Comparison of ENCODE assay signal across 18 cellular contexts in genomic region chr20:8740265-8740664, GRCh38.
DNase-seq lines count a peak whose midpoint lies in the region; ATAC-seq and TF ChIP-seq lines count a peak whose summit lies in the region.
"Had no signal": no experiment of that assay in that cellular context is flagged by ENCODE, and none has a peak within 500 bp of the region (broad histone marks: within the 10 kb centered on the region; RNA-seq: fewer than 3 reads in every experiment).

No MANE protein-coding gene starts in this region.

- no peaks in the 10 kb centered on the region for H3K27me3 Mint-ChIP-seq in endodermal cell (ENCODE audit: insufficient read depth)

- no peak overlapping the region for H3K9ac ChIP-seq in endodermal cell (ENCODE audit: extremely low read depth, low read length, poor library complexity, severe bottlenecking)
- H3K9ac ChIP-seq: BLaER1 had no signal

- no peaks in the 10 kb centered on the region for H3K4me1 Mint-ChIP-seq in endodermal cell

- H3K4me2 ChIP-seq in osteoblast (ENCODE audit: insufficient read depth, low read length) = no peak overlapping the region
- H3K4me2 ChIP-seq: BLaER1 had no signal

- no peaks in the 10 kb centered on the region for H3K4me1 ChIP-seq in endodermal cell (ENCODE audit: control insufficient read depth, insufficient read depth, low read length)
- no peaks in the 10 kb centered on the region for H3K4me1 ChIP-seq in osteoblast (ENCODE audit: insufficient read depth, low read length)
- no peaks in the 10 kb centered on the region for H3K4me1 ChIP-seq in right lobe of liver
- H3K4me1 ChIP-seq: BLaER1 had no signal

- WGBS in endodermal cell (ENCODE audit: insufficient coverage in 1 of 2, insufficient read length in 1 of 2), 2 experiments = 90 to 100% methylated on average over 1 to 4 of the region's 4 CpGs
- 81% methylated on average over 4 of the region's 4 CpGs for WGBS in right lobe of liver (ENCODE audit: insufficient coverage, low coverage, low lambda C conversion rate, missing lambda C conversion rate)

- no peak for DNase-seq in endodermal cell
- DNase-seq in osteoblast (ENCODE audit: insufficient read length, low spot score, missing footprints) = no peak
- DNase-seq in right lobe of liver = no peak
- no peak for DNase-seq in NCI-H146 treated with DMSO at 0.1 percent for 48 hours (lab: John Stamatoyannopoulos, UW; ENCODE audit: unreplicated experiment)
- DNase-seq: activated CD4-positive, CD25-positive, alpha-beta regulatory T cell; activated T-cell treated with anti-CD3 and anti-CD28 coated beads, Interleukin-2, amount 50 U/mL, for 1 hour; amygdala; DMS79; KBM-7; mesenchymal stem cell; NCI-H2029 had no signal

- peaks cover 31% of the 10 kb centered on the region for H3K36me3 Mint-ChIP-seq in endodermal cell (ENCODE audit: low read depth)

- no peaks in the 10 kb centered on the region for H3K9me3 Mint-ChIP-seq in endodermal cell

- ATAC-seq in GM18861 (IDR thresholded peaks at IDR 0.05; ENCODE audit: unreplicated experiment) = peak; percentile 85
- peak; percentile 81 for ATAC-seq in GM21390 (IDR thresholded peaks at IDR 0.05; ENCODE audit: unreplicated experiment)
- ATAC-seq in HG02973 (IDR thresholded peaks at IDR 0.05; ENCODE audit: unreplicated experiment) = peak; percentile 89
- peak; percentile 97 for ATAC-seq in HG03565 (IDR thresholded peaks at IDR 0.05; ENCODE audit: unreplicated experiment)
- ATAC-seq in right lobe of liver = no peak

- H3K27me3 ChIP-seq in endodermal cell (ENCODE audit: control insufficient read depth, insufficient read depth, low read length, poor library complexity, severe bottlenecking) (no peaks in the 10 kb centered on the region), osteoblast (ENCODE audit: insufficient read depth, low read length) (no peaks in the 10 kb centered on the region), right lobe of liver (no peaks in the 10 kb centered on the region)
- H3K27me3 ChIP-seq: BLaER1, neutrophil had no signal

- H3K36me3 ChIP-seq in endodermal cell (ENCODE audit: control insufficient read depth, insufficient read depth, low read length) (no peaks in the 10 kb centered on the region), osteoblast (ENCODE audit: insufficient read depth, low read length) (no peaks in the 10 kb centered on the region), right lobe of liver (peaks cover 0 to 8% (median 0%) of the 10 kb centered on the region in 4 donors)
- H3K36me3 ChIP-seq: neutrophil had no signal

- no peak for TF ChIP-seq POLR2A in right lobe of liver (IDR thresholded peaks at IDR 0.05)

- H3K9me3 ChIP-seq in endodermal cell (ENCODE audit: control insufficient read depth, low read length) = no peaks in the 10 kb centered on the region
- H3K9me3 ChIP-seq in osteoblast (ENCODE audit: low read depth, low read length) = no peaks in the 10 kb centered on the region
- H3K9me3 ChIP-seq in right lobe of liver = no peaks in the 10 kb centered on the region
- H3K9me3 ChIP-seq: neutrophil had no signal

- intact Hi-C loops in right lobe of liver (cut with DNase I) = no loop called here

- H3K27ac ChIP-seq in endodermal cell (ENCODE audit: low read depth, low read length) (no peak overlapping the region), osteoblast (ENCODE audit: low read depth, low read length) (no peak overlapping the region), right lobe of liver (no peak overlapping the region)
- H3K27ac ChIP-seq: BLaER1, coronary artery, neutrophil had no signal

- H4K20me1 ChIP-seq in osteoblast (ENCODE audit: insufficient read depth, low read length) = no peaks in the 10 kb centered on the region
- H4K20me1 ChIP-seq: BLaER1 had no signal

- H3K4me3 ChIP-seq in endodermal cell (ENCODE audit: low read length) (no peak overlapping the region), osteoblast (ENCODE audit: insufficient read depth, low read length) (no peak overlapping the region), right lobe of liver (no peak overlapping the region)
- H3K4me3 ChIP-seq: BLaER1, coronary artery had no signal

- no peak overlapping the region for H3K27ac Mint-ChIP-seq in endodermal cell

- H2AFZ ChIP-seq in osteoblast (ENCODE audit: low read length) = no peak overlapping the region

- no peak overlapping the region for H3K4me3 Mint-ChIP-seq in endodermal cell

- no peak for TF ChIP-seq CTCF in endodermal cell (conservative IDR thresholded peaks at IDR 0.05)
- no peak for TF ChIP-seq CTCF in osteoblast (IDR thresholded peaks at IDR 0.05; ENCODE audit: extremely low read depth, low read depth, low read length)
- no peak for TF ChIP-seq CTCF in right lobe of liver (IDR thresholded peaks at IDR 0.05)

- H3K79me2 ChIP-seq in osteoblast (ENCODE audit: insufficient read depth, low read length) = no peaks in the 10 kb centered on the region

Comparison
In these comparisons a context has a peak if more than half of its experiments do, and no peak if none do; other contexts are left out.
1. ATAC-seq: peak in GM18861 (single experiment), GM21390 (single experiment), HG02973 (single experiment) and HG03565 (single experiment); none in right lobe of liver (0 of 4).